8 cellular contexts compared by ENCODE assay signal in genomic region chr17:61635913-61636432, GRCh38. TPM values are rescaled to one million over a fixed set of nuclear protein-coding genes. Genes with fewer than 3 reads are reported as not detected.
DNase-seq lines count a peak whose midpoint lies in the region; ATAC-seq, FAIRE-seq and TF ChIP-seq lines count a peak whose summit lies in the region.

No MANE protein-coding gene starts in this region.

- H3K4me1 Mint-ChIP-seq in activated B cell treated with CpG ODN at 0.5 μM for 24 hours (peaks cover 10% of the 10 kb centered on the region), progenitor cell of endocrine pancreas (ENCODE audit: low read depth) (no peaks in the 10 kb centered on the region)
- no peaks in the 10 kb centered on the region for H3K4me1 Mint-ChIP-seq in stimulated activated memory B cell treated with anti-CD40 and anti-IgM and Interleukin-4, amounts not matched to agents 10 μg/mL and 1 μg/mL and 100 μg/mL, for 72 hours

- H3K4me3 ChIP-seq in epithelial cell of esophagus (ENCODE audit: low read length): no peak overlapping the region

- intact Hi-C loops in activated B cell treated with CpG ODN at 0.5 μM for 24 hours (cut with micrococcal nuclease): loop anchor here (1.0 to 5.0 kb wide), 4 partner anchors 201 to 473 kb away; no protein-coding TSS in a partner anchor

- ATAC-seq in activated B cell treated with CpG ODN at 0.5 μM for 24 hours (ENCODE audit: low read depth) (no peak), GM18867 (IDR thresholded peaks at IDR 0.05; ENCODE audit: unreplicated experiment) (no peak)
- no peak for ATAC-seq in stimulated activated memory B cell treated with anti-CD40 and anti-IgM and Interleukin-4, amounts not matched to agents 10 μg/mL and 1 μg/mL and 100 μg/mL, for 72 hours

- H3K27me3 Mint-ChIP-seq in activated B cell treated with CpG ODN at 0.5 μM for 24 hours (peaks cover 34% of the 10 kb centered on the region), progenitor cell of endocrine pancreas (no peaks in the 10 kb centered on the region)
- H3K27me3 Mint-ChIP-seq in stimulated activated memory B cell treated with anti-CD40 and anti-IgM and Interleukin-4, amounts not matched to agents 10 μg/mL and 1 μg/mL and 100 μg/mL, for 72 hours: peaks cover 75% of the 10 kb centered on the region

- no peak overlapping the region for H3K27ac Mint-ChIP-seq in activated B cell treated with CpG ODN at 0.5 μM for 24 hours
- H3K27ac Mint-ChIP-seq in progenitor cell of endocrine pancreas: no peak overlapping the region
- H3K27ac Mint-ChIP-seq in stimulated activated memory B cell treated with anti-CD40 and anti-IgM and Interleukin-4, amounts not matched to agents 10 μg/mL and 1 μg/mL and 100 μg/mL, for 72 hours: no peak overlapping the region

- H3K36me3 Mint-ChIP-seq in activated B cell treated with CpG ODN at 0.5 μM for 24 hours (ENCODE audit: low read depth): no peaks in the 10 kb centered on the region
- H3K36me3 Mint-ChIP-seq in progenitor cell of endocrine pancreas (ENCODE audit: insufficient read depth): no peaks in the 10 kb centered on the region
- peaks cover 10% of the 10 kb centered on the region for H3K36me3 Mint-ChIP-seq in stimulated activated memory B cell treated with anti-CD40 and anti-IgM and Interleukin-4, amounts not matched to agents 10 μg/mL and 1 μg/mL and 100 μg/mL, for 72 hours

- CTCF ChIA-PET in activated B cell treated with CpG ODN at 0.5 μM for 24 hours (lab: Charles Lee): interaction anchor here (0.7 to 4.0 kb wide), 9 partner anchors 197 to 473 kb away, joined by 3 to 39 read pairs (median 9); no protein-coding TSS in a partner anchor

- H3K9me3 Mint-ChIP-seq in activated B cell treated with CpG ODN at 0.5 μM for 24 hours (no peaks in the 10 kb centered on the region), progenitor cell of endocrine pancreas (ENCODE audit: low read depth) (peaks cover 19% of the 10 kb centered on the region)
- H3K9me3 Mint-ChIP-seq in stimulated activated memory B cell treated with anti-CD40 and anti-IgM and Interleukin-4, amounts not matched to agents 10 μg/mL and 1 μg/mL and 100 μg/mL, for 72 hours: peaks cover 9% of the 10 kb centered on the region

- TF ChIP-seq CTCF in AG09319 (IDR thresholded peaks at IDR 0.05; ENCODE audit: low read depth, low read length) (peak; percentile 82), activated B cell treated with CpG ODN at 0.5 μM for 24 hours (IDR thresholded peaks at IDR 0.05) (peak; percentile 70), epithelial cell of esophagus (IDR thresholded peaks at IDR 0.05; ENCODE audit: insufficient read depth, low read depth, low read length, missing control alignments) (peak; percentile 86), progenitor cell of endocrine pancreas (IDR thresholded peaks at IDR 0.05; ENCODE audit: unreplicated experiment) (peak; percentile 82)

- FAIRE-seq in GM19239 (lab: Jason Lieb, UNC): peak; percentile 93

- POLR2A ChIA-PET in activated B cell treated with CpG ODN at 0.5 μM for 24 hours (lab: Charles Lee): interaction anchor here (0.6 kb wide), 1 partner anchor 201 kb away, joined by 3 read pairs; no protein-coding TSS in a partner anchor

- no peak for DNase-seq in AG09319 (ENCODE audit: extremely low read depth, low read depth)
- DNase-seq in GM19239 (ENCODE audit: insufficient read length, low spot score): peak; percentile 15
- peak; percentile 16 to 63 for DNase-seq in NCI-H446 (lab: John Stamatoyannopoulos, UW)
- DNase-seq in activated B cell treated with CpG ODN at 0.5 μM for 24 hours: no peak
- DNase-seq in epithelial cell of esophagus (ENCODE audit: low read depth): peak; percentile 68
- DNase-seq in progenitor cell of endocrine pancreas (ENCODE audit: low spot score, unreplicated experiment): peak; percentile 16

- no peak overlapping the region for H3K4me3 Mint-ChIP-seq in activated B cell treated with CpG ODN at 0.5 μM for 24 hours
- no peak overlapping the region for H3K4me3 Mint-ChIP-seq in progenitor cell of endocrine pancreas (ENCODE audit: low read depth)
- H3K4me3 Mint-ChIP-seq in stimulated activated memory B cell treated with anti-CD40 and anti-IgM and Interleukin-4, amounts not matched to agents 10 μg/mL and 1 μg/mL and 100 μg/mL, for 72 hours: no peak overlapping the region

RNA-seq across cellular contexts. Expression of gene NACA2, which starts 45.0 kb away (rescaled TPM):
- not detected in 2 replicates for total RNA-seq in activated B cell treated with CpG ODN at 0.5 μM for 24 hours
- not detected in 2 replicates for total RNA-seq in progenitor cell of endocrine pancreas

Comparison
In these comparisons a context has a peak if more than half of its experiments do, and no peak if none do; other contexts are left out.
1. DNase-seq: peak in GM19239 (single experiment), NCI-H446 (2 of 2), epithelial cell of esophagus (single experiment) and progenitor cell of endocrine pancreas (single experiment); none in AG09319 (single experiment) and activated B cell treated with CpG ODN at 0.5 μM for 24 hours (single experiment).
2. Peak in every context shown above with its lines, with median percentiles within 50 percentile points of each other: CTCF ChIP-seq.